In genomic region chr16:7953360-7953759, GRCh38 we compare ENCODE assay signal across 33 cellular contexts.
"Had no signal": no experiment of that assay in that cellular context is flagged by ENCODE, and none has a peak within 500 bp of the region (broad histone marks: within the 10 kb centered on the region; RNA-seq: fewer than 3 reads in every experiment).

No MANE protein-coding gene starts in this region.

- ATAC-seq: activated naive CD4-positive, alpha-beta T cell treated with anti-CD3 and anti-CD28 coated beads, Interleukin-2, amount 50 U/mL, for 72 hours; activated naive CD8-positive, alpha-beta T cell treated with anti-CD3 and anti-CD28 coated beads, Interleukin-2, amount 50 U/mL, for 24 hours; activated T-cell treated with anti-CD3 and anti-CD28 coated beads, Interleukin-2, amount 50 U/mL, for 4 hours; activated T-cell treated with anti-CD3 and anti-CD28 coated beads, Interleukin-2, amount 50 U/mL, for 72 hours; activated T-helper 17 cell treated with anti-CD3 and anti-CD28 coated beads, Interleukin-2, amount 50 U/mL, for 72 hours; body of pancreas had no signal

- H3K36me3 ChIP-seq: adrenal gland, ascending aorta, brain microvascular endothelial cell, breast epithelium, cardiac muscle cell had no signal

- FAIRE-seq: astrocyte, bronchial epithelial cell had no signal

- H3K27ac ChIP-seq: adrenal gland, ascending aorta, body of pancreas, brain microvascular endothelial cell, breast epithelium, cardiac muscle cell had no signal

- H3K4me1 ChIP-seq: adrenal gland, ascending aorta, body of pancreas, breast epithelium had no signal

- H3K9me3 ChIP-seq: adrenal gland, ascending aorta, body of pancreas, breast epithelium had no signal

- H3K4me3 ChIP-seq: adrenal gland, ascending aorta, body of pancreas, breast epithelium, cardiac muscle cell had no signal

- H3K27me3 ChIP-seq: adrenal gland, ascending aorta, body of pancreas, brain microvascular endothelial cell, breast epithelium, cardiac muscle cell had no signal

- DNase-seq: activated effector memory CD4-positive, alpha-beta T cell treated with anti-CD3 and anti-CD28 coated beads, Interleukin-2, amount 50 U/mL, for 16 hours; activated effector memory CD4-positive, alpha-beta T cell treated with Interleukin-2 at 50 U/mL for 16 hours; activated gamma-delta T cell; activated gamma-delta T cell treated with Interleukin-2 at 50 U/mL for 16 hours; activated naive CD4-positive, alpha-beta T cell; activated naive CD4-positive, alpha-beta T cell treated with anti-CD3 and anti-CD28 coated beads for 36 hours; activated naive CD4-positive, alpha-beta T cell treated with anti-CD3 and anti-CD28 coated beads, Interleukin-2, amount 10 ng/mL, durations not matched to agents 7 days and 5 days; activated naive CD4-positive, alpha-beta T cell treated with anti-CD3 and anti-CD28 coated beads, Interleukin-2, amount 50 U/mL, for 16 hours; activated naive CD4-positive, alpha-beta T cell treated with Interleukin-2 at 50 U/mL for 16 hours; activated naive CD8-positive, alpha-beta T cell treated with anti-CD3 and anti-CD28 coated beads for 36 hours; activated naive CD8-positive, alpha-beta T cell treated with anti-CD3 and anti-CD28 coated beads, Interleukin-2, amount 10 ng/mL, durations not matched to agents 7 days and 5 days; activated naive CD8-positive, alpha-beta T cell treated with anti-CD3 and anti-CD28 coated beads, Interleukin-2, amount 50 U/mL, for 24 hours; activated T-cell treated with anti-CD3 and anti-CD28 coated beads, Interleukin-2, amount 50 U/mL, for 24 hours; activated T-cell treated with anti-CD3 and anti-CD28 coated beads, Interleukin-2, amount 50 U/mL, for 4 hours; activated T-cell treated with anti-CD3 and anti-CD28 coated beads, Interleukin-2, amount 50 U/mL, for 48 hours; activated T-cell treated with anti-CD3 and anti-CD28 coated beads, Interleukin-2, amount 50 U/mL, for 72 hours; adrenal gland; amniotic stem cell; amygdala; anterior cingulate cortex; aorta; body of pancreas; brain microvascular endothelial cell; caudate nucleus; central memory CD4-positive, alpha-beta T cell; cerebellar nuclear complex had no signal
